8 cellular contexts compared by ENCODE assay signal in genomic region chr1:226697151-226697575, GRCh38. TPM values are rescaled to one million over a fixed set of nuclear protein-coding genes. Genes with fewer than 3 reads are reported as not detected.
DNase-seq lines count a peak whose midpoint lies in the region; TF ChIP-seq lines count a peak whose summit lies in the region.

No MANE protein-coding gene starts in this region.

- H2AFZ ChIP-seq in OCI-LY1 (ENCODE audit: low read length) = no peak overlapping the region

- POLR2A ChIA-PET in AG04450 (lab: Yijun Ruan, JAX) (no interaction called here), A673 (lab: Charles Lee; ENCODE audit: low non-redundant PET) (no interaction called here), HEK293T (lab: Yijun Ruan, JAX) (no interaction called here)

- 26% methylated on average over 2 of the region's 2 CpGs for WGBS in suprapubic skin

- TF ChIP-seq EP300 in suprapubic skin (IDR thresholded peaks at IDR 0.05) = no peak

- H3K9me2 ChIP-seq in OCI-LY1 (ENCODE audit: low read depth, low read length) = no peaks in the 10 kb centered on the region

- H3K4me2 ChIP-seq in OCI-LY1 (ENCODE audit: low read length) = peak overlapping the region; percentile 40; the same call in 1 of the 2 replicates

- H3K27me3 ChIP-seq in AG04450 (ENCODE audit: control insufficient read depth, insufficient read depth, low read length) (peaks cover 4% of the 10 kb centered on the region), OCI-LY1 (ENCODE audit: insufficient read depth, low read length) (no peaks in the 10 kb centered on the region), suprapubic skin (no peaks in the 10 kb centered on the region), A673 (replicated peaks; ENCODE audit: insufficient read depth, low read depth, low read length, poor library complexity) (no peaks in the 10 kb centered on the region)

- intact Hi-C loops in A673 (cut with micrococcal nuclease; ENCODE audit: unreplicated experiment) = no loop called here

- no TSS peak for BruUV-seq in A673 (replicated peaks; lab: Mats Ljungman, UMichigan)

- 0 out of 2 replicates have a peak, but pooled peaks cover 4% of the 10 kb centered on the region for H3K9me3 ChIP-seq in AG04450 (ENCODE audit: control insufficient read depth, insufficient read depth, low read length)
- H3K9me3 ChIP-seq in OCI-LY1 (ENCODE audit: low read length) = no peaks in the 10 kb centered on the region
- no peaks in the 10 kb centered on the region for H3K9me3 ChIP-seq in suprapubic skin
- H3K9me3 ChIP-seq in A673 (ENCODE audit: low read depth, low read length, poor library complexity, severe bottlenecking) = no peaks in the 10 kb centered on the region

- H3K4me3 ChIP-seq in AG04450 (ENCODE audit: low read depth, low read length) (no peak overlapping the region), OCI-LY1 (ENCODE audit: low read depth, low read length, poor library complexity, severe bottlenecking) (no peak overlapping the region), fibroblast of mammary gland (ENCODE audit: control insufficient read depth, low read depth, low read length) (no peak overlapping the region), suprapubic skin (no peak overlapping the region), A673 (ENCODE audit: low read depth, low read length, poor library complexity, severe bottlenecking) (no peak overlapping the region)

- H3K36me3 ChIP-seq in OCI-LY1 (ENCODE audit: insufficient read depth, low read length) (peaks cover 33% of the 10 kb centered on the region), suprapubic skin (no peaks in the 10 kb centered on the region), A673 (ENCODE audit: insufficient read depth, low read length, poor library complexity, severe bottlenecking) (no peaks in the 10 kb centered on the region)

- H3K79me2 ChIP-seq in OCI-LY1 (ENCODE audit: insufficient read depth, low read length) = 0 out of 2 replicates have a peak, but pooled peaks cover 15% of the 10 kb centered on the region

- H3F3A ChIP-seq in OCI-LY1 (ENCODE audit: insufficient read depth, low read length) = no peaks in the 10 kb centered on the region

- H3K9ac ChIP-seq in OCI-LY1 (ENCODE audit: low read length) = peak overlapping the region; percentile 32; the same call in 1 of the 2 replicates

- CTCF ChIA-PET in AG04450 (lab: Charles Lee) (interaction anchor here (1.3 to 2.0 kb wide), 2 partner anchors 64 to 131 kb away, joined by 4 read pairs; no protein-coding TSS in a partner anchor), A673 (lab: Charles Lee) (no interaction called here), HEK293T (lab: Yijun Ruan, JAX) (no interaction called here)

- H4K20me1 ChIP-seq in OCI-LY1 (ENCODE audit: insufficient read depth, low read length) = no peaks in the 10 kb centered on the region

- H3K4me1 ChIP-seq in OCI-LY1 (ENCODE audit: insufficient read depth, low read length, severe bottlenecking) (peaks cover 8% of the 10 kb centered on the region), suprapubic skin (peaks cover 47% of the 10 kb centered on the region), A673 (ENCODE audit: insufficient read depth, low read length, poor library complexity, severe bottlenecking) (peaks cover 19% of the 10 kb centered on the region)

- no peak for TF ChIP-seq CTCF in AG04450 (IDR thresholded peaks at IDR 0.05; ENCODE audit: low read depth, low read length)
- TF ChIP-seq CTCF in GM20000 (IDR thresholded peaks at IDR 0.05; ENCODE audit: extremely low read depth, missing control alignments) = no peak
- TF ChIP-seq CTCF in OCI-LY1 (IDR thresholded peaks at IDR 0.05; ENCODE audit: low read length) = no peak
- no peak for TF ChIP-seq CTCF in fibroblast of mammary gland (conservative IDR thresholded peaks at IDR 0.05; ENCODE audit: control insufficient read depth, insufficient read depth, low read depth, low read length)
- no peak for TF ChIP-seq CTCF in suprapubic skin (IDR thresholded peaks at IDR 0.05)
- TF ChIP-seq CTCF in A673 (conservative IDR thresholded peaks at IDR 0.05; ENCODE audit: low read depth, low read length) = no peak

- H3K27ac ChIP-seq in AG04450 (ENCODE audit: low read depth, low read length) (no peak overlapping the region), OCI-LY1 (ENCODE audit: low read depth, low read length, poor library complexity, severe bottlenecking) (peak overlapping the region; percentile 92), suprapubic skin (peak overlapping the region; percentile 47), A673 (ENCODE audit: low read depth, low read length, poor library complexity, severe bottlenecking) (no peak overlapping the region)

- DNase-seq in AG04450 (ENCODE audit: low read depth, low spot score) (peak; percentile 62), GM20000 (ENCODE audit: low spot score) (peak; percentile 37), fibroblast of mammary gland (ENCODE audit: low read depth) (peak; percentile 88), suprapubic skin (ENCODE audit: low spot score in 2 of 2) (no peak), A673 (ENCODE audit: low spot score) (no peak), HEK293T (ENCODE audit: extremely low spot score) (no peak)
- no peak for DNase-seq in activated effector memory CD4-positive, alpha-beta T cell treated with Interleukin-2 at 50 U/mL for 16 hours

- TF ChIP-seq POLR2A in suprapubic skin (IDR thresholded peaks at IDR 0.05) = no peak

TF ChIP-seq in HEK293T, 16 proteins besides CTCF, POLR2A, EP300 and RAD21:
- no peak for TF ChIP-seq SUZ12 (IDR thresholded peaks at IDR 0.05)
- no peak for TF ChIP-seq ZNF384 (IDR thresholded peaks at IDR 0.05)
- no peak for TF ChIP-seq LEF1 (IDR thresholded peaks at IDR 0.05; ENCODE audit: borderline replicate concordance)
- no peak for TF ChIP-seq ARNT (IDR thresholded peaks at IDR 0.05)
- TF ChIP-seq PKNOX1 (IDR thresholded peaks at IDR 0.05) = no peak
- no peak for TF ChIP-seq L3MBTL2 (conservative IDR thresholded peaks at IDR 0.05)
- no peak for TF ChIP-seq ELF4 (IDR thresholded peaks at IDR 0.05)
- TF ChIP-seq FOXA1 (IDR thresholded peaks at IDR 0.05) = no peak
- TF ChIP-seq CTBP1 (IDR thresholded peaks at IDR 0.05; ENCODE audit: borderline replicate concordance) = no peak
- no peak for TF ChIP-seq BHLHE40 (IDR thresholded peaks at IDR 0.05; ENCODE audit: borderline replicate concordance)
- TF ChIP-seq NFRKB (IDR thresholded peaks at IDR 0.05) = no peak
- TF ChIP-seq FOXK2 (IDR thresholded peaks at IDR 0.05) = no peak

RNA-seq across cellular contexts. Expression of gene ITPKB, which starts 41.9 kb away (rescaled TPM):
- 2.8 and 3.0 TPM in 2 replicates for polyA plus RNA-seq in AG04450 (2011; rRNA removed)
- polyA minus RNA-seq in AG04450 (2011; rRNA and poly(A)+ RNA removed) = 7.9 and 9.4 TPM in 2 replicates
- 10 to 100 TPM; 31.0 to 39.0 (median 35.3) TPM for total RNA-seq in suprapubic skin
- 12.5 and 14.1 TPM in 2 replicates for total RNA-seq in A673 (2021)

Comparison
In these comparisons a context has a peak if more than half of its experiments do, and no peak if none do; other contexts are left out.
1. DNase-seq: peak in AG04450 (single experiment), GM20000 (single experiment) and fibroblast of mammary gland (single experiment); none in suprapubic skin (0 of 2), activated effector memory CD4-positive, alpha-beta T cell treated with Interleukin-2 at 50 U/mL for 16 hours (single experiment), A673 (single experiment) and HEK293T (single experiment).
2. H3K27ac ChIP-seq: peak in OCI-LY1 (single experiment) and suprapubic skin (single experiment); none in AG04450 (single experiment) and A673 (single experiment).